26 cellular contexts compared by ENCODE assay signal in genomic region chr3:134299888-134300206, GRCh38. TPM values are rescaled to one million over a fixed set of nuclear protein-coding genes. Genes with fewer than 3 reads are reported as not detected.
DNase-seq lines count a peak whose midpoint lies in the region; ATAC-seq, FAIRE-seq and TF ChIP-seq lines count a peak whose summit lies in the region.
"Had no signal": no experiment of that assay in that cellular context is flagged by ENCODE, and none has a peak within 500 bp of the region (broad histone marks: within the 10 kb centered on the region; RNA-seq: fewer than 3 reads in every experiment).

No MANE protein-coding gene starts in this region.

- no peak overlapping the region for H3K23ac ChIP-seq in IMR-90 (ENCODE audit: low read depth, low read length)
- H3K23ac ChIP-seq in mesendoderm (ENCODE audit: low read length), result no peak overlapping the region

- H3K9me1 ChIP-seq in IMR-90 (ENCODE audit: insufficient read depth, low read length) (no peaks in the 10 kb centered on the region), K562 (ENCODE audit: control insufficient read depth, insufficient read depth, low read length) (no peaks in the 10 kb centered on the region)

- no peak overlapping the region for H4K5ac ChIP-seq in IMR-90 (ENCODE audit: low read depth, low read length)
- H4K5ac ChIP-seq in mesendoderm (ENCODE audit: low read length), result no peak overlapping the region

- no peaks in the 10 kb centered on the region for H3K27me3 ChIP-seq in BJ (ENCODE audit: control insufficient read depth, insufficient read depth, low read length)
- no peaks in the 10 kb centered on the region for H3K27me3 ChIP-seq in IMR-90 (ENCODE audit: control insufficient read depth, insufficient read depth, low read length)
- no peaks in the 10 kb centered on the region; a peak in 2 of 5 replicates for H3K27me3 ChIP-seq in K562 (ENCODE audit: control insufficient read depth in 2 of 2, insufficient read depth in 2 of 2, low read length in 2 of 2)
- no peaks in the 10 kb centered on the region for H3K27me3 ChIP-seq in mesendoderm (ENCODE audit: insufficient read depth, low read length, poor library complexity)
- no peaks in the 10 kb centered on the region for H3K27me3 ChIP-seq in vagina
- H3K27me3 ChIP-seq: colonic mucosa had no signal

- no peaks in the 10 kb centered on the region for H3K79me1 ChIP-seq in IMR-90 (ENCODE audit: low read depth in 1 of 2, low read length in 2 of 2)
- no peaks in the 10 kb centered on the region for H3K79me1 ChIP-seq in mesendoderm (ENCODE audit: low read length)

- H2BK120ac ChIP-seq in IMR-90 (ENCODE audit: low read depth, low read length) (no peak overlapping the region), mesendoderm (ENCODE audit: low read depth, low read length) (no peak overlapping the region)

- POLR2A ChIA-PET in BJ (lab: Charles Lee) (no interaction called here), IMR-90 (lab: Charles Lee; ENCODE audit: unreplicated experiment) (no interaction called here), K562 (lab: Yijun Ruan, JAX) (interaction anchor here (0.6 kb wide), 1 partner anchor 186 kb away, joined by 3 read pairs; no protein-coding TSS in a partner anchor)

- intact Hi-C loops in IMR-90 (cut with micrococcal nuclease), result loop anchor here (1.0 to 5.0 kb wide), 6 partner anchors 48 to 483 kb away; partner anchors contain the start of gene RYK
- intact Hi-C loops in K562 (cut with micrococcal nuclease), result loop anchor here (1.0 to 10.0 kb wide), 3 partner anchors 43 to 365 kb away; no protein-coding TSS in a partner anchor
- intact Hi-C loops in vagina (cut with DNase I), result no loop called here

- H3K4ac ChIP-seq in IMR-90 (ENCODE audit: low read depth, low read length) (no peak overlapping the region), mesendoderm (ENCODE audit: low read depth, low read length) (peak overlapping the region; percentile 48)

- no peak overlapping the region for H2BK20ac ChIP-seq in IMR-90 (ENCODE audit: low read depth, low read length)

- CTCF ChIA-PET in BJ (lab: Yijun Ruan, JAX), result interaction anchor here (0.7 to 7.2 kb wide), 15 partner anchors 22 to 371 kb away, joined by 3 to 106 read pairs (median 3); no protein-coding TSS in a partner anchor
- CTCF ChIA-PET in IMR-90 (lab: Yijun Ruan, JAX), result interaction anchor here (0.6 to 2.7 kb wide), 2 partner anchors 83 to 87 kb away, joined by 3 to 24 read pairs; no protein-coding TSS in a partner anchor
- CTCF ChIA-PET in K562 (lab: Yijun Ruan, JAX; ENCODE audit: low intra/inter-chr PET ratio), result interaction anchor here (0.9 kb wide), 1 partner anchor 87 kb away, joined by 5 read pairs; no protein-coding TSS in a partner anchor

- H2AK9ac ChIP-seq in IMR-90 (replicated peaks; ENCODE audit: low read depth, low read length, poor library complexity), result no peak overlapping the region

- H3K9ac ChIP-seq in IMR-90 (ENCODE audit: low read depth, low read length) (no peak overlapping the region; the same call in 1 of the 2 replicates), K562 (ENCODE audit: insufficient read depth in 1 of 2, low read depth in 2 of 2, low read length in 2 of 2) (no peak overlapping the region), mesendoderm (ENCODE audit: low read length) (no peak overlapping the region)

- H2AK5ac ChIP-seq in IMR-90 (ENCODE audit: low read depth, low read length) (no peak overlapping the region; the same call in 1 of the 2 replicates), mesendoderm (ENCODE audit: low read length) (no peak overlapping the region)

- no CpG with 5 or more reads among the region's 1 CpG for WGBS in IMR-90 (ENCODE audit: extremely low coverage in 2 of 2, insufficient read length in 1 of 2), 2 experiments
- WGBS in K562 (ENCODE audit: insufficient coverage, low coverage, missing lambda C conversion rate), result 11% methylated on average over 1 of the region's 1 CpG
- WGBS in mesendoderm (ENCODE audit: extremely low coverage, insufficient coverage, low lambda C conversion rate), result no CpG with 5 or more reads among the region's 1 CpG

- H3K4me2 ChIP-seq in IMR-90 (ENCODE audit: low read depth, low read length) (no peak overlapping the region), K562 (ENCODE audit: insufficient read depth, low read length) (no peak overlapping the region), mesendoderm (ENCODE audit: low read length) (no peak overlapping the region)

- H3K27ac ChIP-seq in IMR-90 (ENCODE audit: insufficient read depth, low read length) (no peak overlapping the region), K562 (ENCODE audit: extremely low read depth, low read depth, low read length) (no peak overlapping the region), mesendoderm (ENCODE audit: low read depth, low read length) (no peak overlapping the region), vagina (no peak overlapping the region)
- H3K27ac ChIP-seq: HL-60, spleen had no signal

- H3K56ac ChIP-seq in IMR-90 (ENCODE audit: extremely low read depth, insufficient read depth, low read length), result no peak overlapping the region
- H3K56ac ChIP-seq in mesendoderm (ENCODE audit: low read length), result no peak overlapping the region

- TF ChIP-seq EP300 in K562 (IDR thresholded peaks at IDR 0.05; ENCODE audit: low read length), result no peak

- no peak for FAIRE-seq in K562 (lab: Jason Lieb, UNC)

- no peak overlapping the region for H4K8ac ChIP-seq in IMR-90 (ENCODE audit: low read depth in 2 of 2, low read length in 2 of 2)
- H4K8ac ChIP-seq in mesendoderm (ENCODE audit: low read depth, low read length), result no peak overlapping the region

- in situ Hi-C loops in IMR-90 (cut with MboI; ENCODE audit: low sequenced_read_pairs), result loop anchor here (10.0 kb wide), 1 partner anchor 365 kb away; no protein-coding TSS in a partner anchor
- in situ Hi-C loops in K562 (cut with MboI), result no loop called here

- DNase-seq in BJ (ENCODE audit: low read depth) (no peak), IMR-90 (no peak), K562 (ENCODE audit: extremely low read depth in 1 of 4, low spot score in 3 of 4) (no peak), mesendoderm (no peak), inferior parietal cortex (ENCODE audit: extremely low spot score) (no peak), Kasumi-1 (lab: John Stamatoyannopoulos, UW) (no peak), vagina (ENCODE audit: extremely low spot score in 2 of 2) (no peak)
- DNase-seq in activated naive CD4-positive, alpha-beta T cell (lab: John Stamatoyannopoulos, UW), result no peak
- DNase-seq: activated CD4-positive, alpha-beta memory T cell treated with anti-CD3 and anti-CD28 coated beads for 36 hours; activated CD8-positive, alpha-beta memory T cell treated with anti-CD3 and anti-CD28 coated beads, Interleukin-2, amount 50 U/mL, for 48 hours; activated naive CD4-positive, alpha-beta T cell treated with anti-CD3 and anti-CD28 coated beads, Interleukin-2, amount 50 U/mL, for 16 hours; amygdala; C1 segment of cervical spinal cord; colonic mucosa; DMS79; effector memory CD4-positive, alpha-beta T cell; GF-D8; naive B cell; NCI-H1092; NCI-H2029; retina; spleen; stimulated activated CD4-positive, alpha-beta T cell treated with anti-CD3 and anti-CD28 coated beads, Interleukin-2, amount 100 ng/mL, for 48 hours; substantia nigra had no signal

- ATAC-seq in IMR-90 (ENCODE audit: low read depth) (peak; percentile 48), K562 (no peak)
- ATAC-seq: activated CD4-positive, CD25-positive, alpha-beta regulatory T cell treated with anti-CD3 and anti-CD28 coated beads, Interleukin-2, amount 50 U/mL, for 24 hours had no signal

- TF ChIP-seq RAD21 in IMR-90 (IDR thresholded peaks at IDR 0.05; ENCODE audit: low read length), result no peak
- no peak for TF ChIP-seq RAD21 in K562 (CRISPR knock-in tag; conservative IDR thresholded peaks at IDR 0.05 in 1 of 2, IDR thresholded peaks at IDR 0.05 in 1 of 2)

- dilution Hi-C loops in IMR-90 (cut with HindIII; ENCODE audit: low sequenced_read_pairs, unreplicated experiment), result no loop called here

- H2BK5ac ChIP-seq in IMR-90 (ENCODE audit: low read depth, low read length, poor library complexity, severe bottlenecking) (no peak overlapping the region), mesendoderm (ENCODE audit: low read length) (no peak overlapping the region)

- no peak overlapping the region for H3K14ac ChIP-seq in IMR-90 (replicated peaks; ENCODE audit: low read depth, low read length)

- H3K4me3 ChIP-seq in BJ (ENCODE audit: low read depth, low read length), result no peak overlapping the region
- H3K4me3 ChIP-seq in IMR-90 (ENCODE audit: insufficient read depth, low read depth, low read length), result no peak overlapping the region
- no peak overlapping the region for H3K4me3 ChIP-seq in K562
- H3K4me3 ChIP-seq in mesendoderm (ENCODE audit: low read length), result no peak overlapping the region
- no peak overlapping the region for H3K4me3 ChIP-seq in vagina
- H3K4me3 ChIP-seq: colonic mucosa, spleen had no signal

- no peaks in the 10 kb centered on the region for H3K9me3 ChIP-seq in IMR-90 (ENCODE audit: control insufficient read depth, insufficient read depth, low read length)
- H3K9me3 ChIP-seq in K562 (replicated peaks; ENCODE audit: control insufficient read depth, insufficient read depth, low read depth, low read length), result no peaks in the 10 kb centered on the region
- no peaks in the 10 kb centered on the region for H3K9me3 ChIP-seq in vagina
- H3K9me3 ChIP-seq: colonic mucosa had no signal

- no peak for TF ChIP-seq POLR2A in IMR-90 (IDR thresholded peaks at IDR 0.05; ENCODE audit: low read depth, low read length)
- TF ChIP-seq POLR2A in K562 (conservative IDR thresholded peaks at IDR 0.05), result no peak
- no peak for TF ChIP-seq POLR2A in vagina (IDR thresholded peaks at IDR 0.05)

- BruUV-seq in IMR-90 (replicated peaks; lab: Mats Ljungman, UMichigan) (no TSS peak), K562 (replicated peaks; lab: Mats Ljungman, UMichigan) (no TSS peak)

- H4K91ac ChIP-seq in IMR-90 (ENCODE audit: insufficient read depth, low read depth, low read length), result no peak overlapping the region

- H4K20me1 ChIP-seq in IMR-90 (ENCODE audit: insufficient read depth, low read length) (no peaks in the 10 kb centered on the region), K562 (replicated peaks; ENCODE audit: control insufficient read depth, insufficient read depth, low read length) (no peaks in the 10 kb centered on the region)

- no peaks in the 10 kb centered on the region for H3K79me2 ChIP-seq in K562 (ENCODE audit: control insufficient read depth, insufficient read depth, low read length)
- H3K79me2 ChIP-seq in mesendoderm (ENCODE audit: control insufficient read depth, insufficient read depth, low read length), result no peaks in the 10 kb centered on the region

- no peak overlapping the region for H2AFZ ChIP-seq in IMR-90 (replicated peaks; ENCODE audit: low read length, poor library complexity)
- H2AFZ ChIP-seq in K562 (ENCODE audit: low read depth, low read length), result 0 out of 2 replicates have a peak overlapping the region, but pooled peaks have one; percentile 44

- H2BK15ac ChIP-seq in IMR-90 (ENCODE audit: low read depth, low read length) (no peak overlapping the region), mesendoderm (replicated peaks; ENCODE audit: low read depth) (no peak overlapping the region)

- no peaks in the 10 kb centered on the region for H3K36me3 ChIP-seq in BJ (ENCODE audit: control insufficient read depth, insufficient read depth, low read length)
- H3K36me3 ChIP-seq in IMR-90 (ENCODE audit: control insufficient read depth, insufficient read depth, low read length), result no peaks in the 10 kb centered on the region
- H3K36me3 ChIP-seq in K562 (ENCODE audit: control insufficient read depth, insufficient read depth, low read length), result no peaks in the 10 kb centered on the region
- H3K36me3 ChIP-seq in mesendoderm (ENCODE audit: control insufficient read depth, insufficient read depth, low read length), result no peaks in the 10 kb centered on the region
- no peaks in the 10 kb centered on the region for H3K36me3 ChIP-seq in vagina
- H3K36me3 ChIP-seq: colonic mucosa, spleen had no signal

- no peaks in the 10 kb centered on the region for H3K4me1 ChIP-seq in IMR-90 (ENCODE audit: control insufficient read depth, insufficient read depth, low read length)
- no peaks in the 10 kb centered on the region for H3K4me1 ChIP-seq in K562 (replicated peaks in 1 of 2; ENCODE audit: control insufficient read depth in 2 of 2, insufficient read depth in 2 of 2, low read length in 2 of 2)
- no peaks in the 10 kb centered on the region for H3K4me1 ChIP-seq in mesendoderm (ENCODE audit: control insufficient read depth, low read depth, low read length)
- H3K4me1 ChIP-seq in vagina, result no peaks in the 10 kb centered on the region
- H3K4me1 ChIP-seq: colonic mucosa had no signal

- H3K18ac ChIP-seq in IMR-90 (ENCODE audit: low read depth, low read length), result no peak overlapping the region
- no peak overlapping the region for H3K18ac ChIP-seq in mesendoderm (ENCODE audit: low read length)

- TF ChIP-seq CTCF in BJ (IDR thresholded peaks at IDR 0.05; ENCODE audit: insufficient read depth, low read depth, low read length) (0 out of 2 replicates have a peak, but pooled peaks have one; percentile 0), IMR-90 (conservative IDR thresholded peaks at IDR 0.05; ENCODE audit: low read depth, low read length) (no peak), K562 (IDR thresholded peaks at IDR 0.05 in 2 of 3, conservative IDR thresholded peaks at IDR 0.05 in 1 of 3; ENCODE audit: insufficient read depth in 2 of 3, low read depth in 1 of 3, low read length in 3 of 3) (no peak), vagina (IDR thresholded peaks at IDR 0.05) (no peak)

RNA-seq across cellular contexts. Expression of gene RYK, which starts 49.2 kb away (rescaled TPM):
- 41.3 and 60.9 TPM in 2 replicates for polyA plus RNA-seq in BJ (2011; rRNA removed)
- 31.1 and 43.3 TPM in 2 replicates for polyA minus RNA-seq in BJ (2011; rRNA and poly(A)+ RNA removed)
- 106 TPM in 2 replicates for total RNA-seq in IMR-90 (2012; rRNA removed)
- polyA plus RNA-seq in IMR-90 (2012; rRNA removed), result 35.0 and 42.4 TPM in 2 replicates
- polyA plus RNA-seq in IMR-90 (2012; cell fraction: cytosol; rRNA removed), result 12.1 and 16.0 TPM in 2 replicates
- 16.5 and 76.9 TPM in 2 replicates for polyA plus RNA-seq in IMR-90 (2012; cell fraction: nucleus; rRNA removed; ENCODE audit: low replicate concordance)
- 31.7 and 76.0 TPM in 2 replicates for total RNA-seq in K562 (2011; cell fraction: chromatin; rRNA removed; ENCODE audit: low replicate concordance)
- total RNA-seq in K562 (2011; cell fraction: nucleolus; rRNA removed), result 10.7 and 16.3 TPM in 2 replicates
- 39.4 and 55.0 TPM in 2 replicates for total RNA-seq in K562 (2011; cell fraction: nucleoplasm; rRNA removed)
- total RNA-seq in K562 (2014; rRNA removed), result 16.1 and 20.1 TPM in 2 replicates
- total RNA-seq in K562 (2014; rRNA removed; fragmentation: Illumina TruSeq; extraction: Trizol), result 22.3 and 24.5 TPM in 2 replicates
- total RNA-seq in K562 (2015; rRNA removed; fragmentation: Illumina TruSeq; extraction: Trizol), result 23.8 and 29.5 TPM in 2 replicates
- 13.2 and 13.8 TPM in 2 replicates for total RNA-seq in K562 (2021)
- 22.1 and 23.8 TPM in 2 replicates for polyA plus RNA-seq in K562 (2011; rRNA removed)
- 7.5 and 12.4 TPM in 2 replicates for polyA plus RNA-seq in K562 (2011; cell fraction: cytosol; rRNA removed)
- polyA plus RNA-seq in K562 (2011; cell fraction: nucleus; rRNA removed), result 37.1 and 37.4 TPM in 2 replicates
- 9.5 and 12.1 TPM in 2 replicates for polyA plus RNA-seq in K562 (2012)
- polyA plus RNA-seq in K562 (2014; fragmentation: Illumina TruSeq; extraction: Trizol), result 19.7 and 25.1 TPM in 2 replicates
- polyA plus RNA-seq in K562 (2014; fragmentation: Nextera tagmentation; extraction: Ambion mirVana), result 1 to 10 TPM; 4.2 to 4.9 TPM
- polyA plus RNA-seq in K562 (2014; rRNA removed), result 15.3 and 16.6 TPM in 2 replicates
- polyA minus RNA-seq in K562 (2011; rRNA and poly(A)+ RNA removed), result 26.9 and 36.9 TPM in 2 replicates
- 6.3 and 7.3 TPM in 2 replicates for polyA minus RNA-seq in K562 (2011; cell fraction: cytosol; rRNA and poly(A)+ RNA removed)
- polyA minus RNA-seq in K562 (2011; cell fraction: nucleus; rRNA and poly(A)+ RNA removed), result 24.6 and 36.5 TPM in 2 replicates
- polyA plus RNA-seq in mesendoderm (2013, experiment 1 of 2), result 87.5 TPM
- 87.1 TPM for polyA plus RNA-seq in mesendoderm (2013, experiment 2 of 2)
- 102 TPM for total RNA-seq in vagina
